Comparison of ENCODE assay signal across 11 cellular contexts in genomic region chr15:99143655-99144610, GRCh38. TPM values are rescaled to one million over a fixed set of nuclear protein-coding genes. Genes with fewer than 3 reads are reported as not detected.
A peak's percentile ranks its signal among the peaks of the same experiment; 100 is the strongest.
DNase-seq lines count a peak whose midpoint lies in the region; ATAC-seq and TF ChIP-seq lines count a peak whose summit lies in the region.
"Had no signal": no experiment of that assay in that cellular context is flagged by ENCODE, and none has a peak within 500 bp of the region (broad histone marks: within the 10 kb centered on the region; RNA-seq: fewer than 3 reads in every experiment).

No MANE protein-coding gene starts in this region.

- no peaks in the 10 kb centered on the region for H3K27me3 ChIP-seq in BJ (ENCODE audit: control insufficient read depth, insufficient read depth, low read length)
- H3K27me3 ChIP-seq in ascending aorta: no peaks in the 10 kb centered on the region
- no peaks in the 10 kb centered on the region for H3K27me3 ChIP-seq in osteoblast (ENCODE audit: insufficient read depth, low read length)

- peaks cover 29% of the 10 kb centered on the region for H3K4me1 Mint-ChIP-seq in progenitor cell of endocrine pancreas (ENCODE audit: low read depth)
- H3K4me1 Mint-ChIP-seq: mesothelial cell of epicardium had no signal

- peak; percentile 17 for DNase-seq in BJ (ENCODE audit: low read depth)
- DNase-seq in ascending aorta (ENCODE audit: low spot score in 2 of 2): peak; percentile 42 to 92
- DNase-seq in left cardiac atrium: peak; percentile 71
- DNase-seq in progenitor cell of endocrine pancreas (ENCODE audit: low spot score, unreplicated experiment): no peak
- DNase-seq in osteoblast (ENCODE audit: insufficient read length, low spot score, missing footprints): no peak
- DNase-seq in KG1 (lab: John Stamatoyannopoulos, UW): no peak
- DNase-seq in central memory CD4-positive, alpha-beta T cell: no peak
- DNase-seq: Calu3; effector CD4-positive, alpha-beta T cell had no signal

- no peak for TF ChIP-seq CTCF in BJ (IDR thresholded peaks at IDR 0.05; ENCODE audit: insufficient read depth, low read depth, low read length)
- no peak for TF ChIP-seq CTCF in ascending aorta (IDR thresholded peaks at IDR 0.05)
- TF ChIP-seq CTCF in progenitor cell of endocrine pancreas (IDR thresholded peaks at IDR 0.05; ENCODE audit: unreplicated experiment): no peak
- no peak for TF ChIP-seq CTCF in osteoblast (IDR thresholded peaks at IDR 0.05; ENCODE audit: extremely low read depth, low read depth, low read length)

- peak overlapping the region; percentile 92 for H3K27ac Mint-ChIP-seq in progenitor cell of endocrine pancreas
- H3K27ac Mint-ChIP-seq: mesothelial cell of epicardium had no signal

- H4K20me1 ChIP-seq in osteoblast (ENCODE audit: insufficient read depth, low read length): no peaks in the 10 kb centered on the region

- no peaks in the 10 kb centered on the region for H3K27me3 Mint-ChIP-seq in progenitor cell of endocrine pancreas

- no peaks in the 10 kb centered on the region for H3K79me2 ChIP-seq in osteoblast (ENCODE audit: insufficient read depth, low read length)

- H3K4me2 ChIP-seq in osteoblast (ENCODE audit: insufficient read depth, low read length): no peak overlapping the region

- peaks cover 11% of the 10 kb centered on the region for H3K36me3 Mint-ChIP-seq in progenitor cell of endocrine pancreas (ENCODE audit: insufficient read depth)

- POLR2A ChIA-PET in BJ (lab: Charles Lee): interaction anchor here (0.5 to 0.6 kb wide), 2 partner anchors 26 to 437 kb away, joined by 3 to 4 read pairs; no protein-coding TSS in a partner anchor

- H3K36me3 ChIP-seq in BJ (ENCODE audit: control insufficient read depth, insufficient read depth, low read length) (no peaks in the 10 kb centered on the region; the same call in none of the 2 replicates), ascending aorta (peaks cover 0 to 5% of the 10 kb centered on the region in 2 donors), osteoblast (ENCODE audit: insufficient read depth, low read length) (peaks cover 6% of the 10 kb centered on the region)

- H3K27ac ChIP-seq in ascending aorta (peak overlapping the region; percentile 62 to 75), osteoblast (ENCODE audit: low read depth, low read length) (no peak overlapping the region)

- H3K4me1 ChIP-seq in ascending aorta (peaks cover 0 to 11% of the 10 kb centered on the region in 2 donors), osteoblast (ENCODE audit: insufficient read depth, low read length) (peaks cover 4% of the 10 kb centered on the region)

- intact Hi-C loops in ascending aorta (cut with DNase I): loop anchor here (1.0 to 2.0 kb wide), 2 partner anchors 19 to 33 kb away; no protein-coding TSS in a partner anchor
- intact Hi-C loops in left cardiac atrium (cut with DNase I): no loop called here

- H3K9me3 ChIP-seq in ascending aorta (no peaks in the 10 kb centered on the region), osteoblast (ENCODE audit: low read depth, low read length) (no peaks in the 10 kb centered on the region)

- ATAC-seq in left cardiac atrium: peak; percentile 69 to 77
- no peak for ATAC-seq in GM18517 (IDR thresholded peaks at IDR 0.05; ENCODE audit: unreplicated experiment)

- no peaks in the 10 kb centered on the region for H3K9me3 Mint-ChIP-seq in progenitor cell of endocrine pancreas (ENCODE audit: low read depth)
- H3K9me3 Mint-ChIP-seq: mesothelial cell of epicardium had no signal

- CTCF ChIA-PET in BJ (lab: Yijun Ruan, JAX): interaction anchor here (1.1 to 1.7 kb wide), 4 partner anchors 9 to 545 kb away, joined by 3 to 5 read pairs (median 3); no protein-coding TSS in a partner anchor

- H3K4me3 ChIP-seq in BJ (ENCODE audit: low read depth, low read length) (no peak overlapping the region), ascending aorta (no peak overlapping the region), osteoblast (ENCODE audit: insufficient read depth, low read length) (no peak overlapping the region)

- H2AFZ ChIP-seq in osteoblast (ENCODE audit: low read length): no peak overlapping the region

- peak overlapping the region; percentile 34 for H3K4me3 Mint-ChIP-seq in progenitor cell of endocrine pancreas (ENCODE audit: low read depth)
- H3K4me3 Mint-ChIP-seq: mesothelial cell of epicardium had no signal

RNA-seq across cellular contexts. Expression of gene SYNM, which starts 39.1 kb away (rescaled TPM):
- 1.8 TPM in 2 replicates for polyA plus RNA-seq in BJ (2011; rRNA removed)
- polyA minus RNA-seq in BJ (2011; rRNA and poly(A)+ RNA removed): 2.1 and 3.3 TPM in 2 replicates
- total RNA-seq in ascending aorta: 37.7 TPM
- total RNA-seq in left cardiac atrium: 100 to 1,000 TPM; 302 to 329 TPM
- total RNA-seq in progenitor cell of endocrine pancreas: 1.1 TPM in 2 replicates
- total RNA-seq in osteoblast: 4.0 and 4.4 TPM in 2 replicates

Comparison
In these comparisons a context has a peak if more than half of its experiments do, and no peak if none do; other contexts are left out.
1. DNase-seq: peak in BJ (single experiment), ascending aorta (2 of 2) and left cardiac atrium (single experiment); none in progenitor cell of endocrine pancreas (single experiment), osteoblast (single experiment), KG1 (single experiment) and central memory CD4-positive, alpha-beta T cell (single experiment).